ENCODE assay signal across 4 cellular contexts in genomic region chr2:182181381-182181780, GRCh38.
"Had no signal": no experiment of that assay in that cellular context is flagged by ENCODE, and none has a peak within 500 bp of the region (broad histone marks: within the 10 kb centered on the region; RNA-seq: fewer than 3 reads in every experiment).

No MANE protein-coding gene starts in this region.

- H3K36me3 Mint-ChIP-seq: IgD-negative memory B cell had no signal

- H3K4me1 Mint-ChIP-seq: GM23338, H9, IgD-negative memory B cell had no signal

- ATAC-seq: GM23338 had no signal

- H3K27ac Mint-ChIP-seq: GM23338, H9, IgD-negative memory B cell had no signal

- H3K4me3 ChIP-seq: GM23338 had no signal

- H3K4me3 Mint-ChIP-seq: GM23338, H9, IgD-negative memory B cell had no signal

- DNase-seq: H9, HCEC 1CT had no signal
